In the genomic region with DNA sequence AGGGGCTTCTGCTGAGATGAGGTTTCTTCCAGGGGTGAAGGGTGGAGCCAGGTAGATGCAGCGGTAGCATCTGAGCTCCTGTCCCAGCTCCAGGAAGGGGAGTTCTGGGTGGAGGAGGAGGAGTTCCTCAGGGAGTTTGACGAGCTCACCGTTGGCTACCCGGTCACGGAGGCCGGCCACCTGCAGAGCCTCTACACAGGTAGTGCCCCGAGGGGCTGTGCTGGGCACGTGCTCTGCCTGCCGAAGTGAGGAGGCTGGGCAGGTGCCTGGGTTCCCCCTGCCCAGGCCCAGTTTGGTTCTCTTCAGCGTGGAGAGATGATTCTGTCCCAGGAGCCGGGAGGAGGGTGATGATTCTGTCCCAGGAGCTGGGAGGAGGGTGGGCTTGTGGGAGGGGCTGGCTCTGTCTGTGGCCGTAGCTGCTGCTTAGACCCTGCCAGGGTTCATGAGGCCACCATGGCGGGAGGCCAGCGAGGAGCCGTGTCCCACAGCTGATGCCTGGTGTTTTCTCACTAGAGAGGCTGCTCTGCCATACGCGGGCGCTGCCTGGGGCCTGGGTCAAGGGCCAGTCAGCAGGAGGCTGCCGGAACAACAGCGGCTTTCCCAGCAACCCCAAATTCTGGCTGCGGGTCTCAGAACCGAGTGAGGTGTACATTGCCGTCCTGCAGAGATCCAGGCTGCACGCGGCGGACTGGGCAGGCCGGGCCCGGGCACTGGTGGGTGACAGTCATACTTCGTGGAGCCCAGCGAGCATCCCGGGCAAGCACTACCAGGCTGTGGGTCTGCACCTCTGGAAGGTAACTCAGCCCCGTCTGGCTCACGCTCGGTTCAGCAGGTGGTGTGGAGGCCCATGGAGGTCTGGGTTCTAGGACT, we compare ENCODE assay signal across 15 cellular contexts. TPM values are rescaled to one million over a fixed set of nuclear protein-coding genes. Genes with fewer than 3 reads are reported as not detected.
A peak's percentile ranks its signal among the peaks of the same experiment; 100 is the strongest.
DNase-seq lines count a peak whose midpoint lies in the region; ATAC-seq, FAIRE-seq and TF ChIP-seq lines count a peak whose summit lies in the region.
"Had no signal": no experiment of that assay in that cellular context is flagged by ENCODE, and none has a peak within 500 bp of the region (broad histone marks: within the 10 kb centered on the region; RNA-seq: fewer than 3 reads in every experiment).

No MANE protein-coding gene starts in this region.

- peak in 2 of 3 donors; percentile 43 to 45 for DNase-seq in Peyer's patch
- DNase-seq in left cardiac atrium, result peak; percentile 20
- peak in 4 of 6 donors; percentile 9 to 70 (median 40) for DNase-seq in pancreas
- DNase-seq in hepatic stellate cell (ENCODE audit: low spot score), result no peak
- DNase-seq: activated gamma-delta T cell, MG63, NCI-H1436 treated with DMSO at 0.1 percent for 48 hours, T1000 had no signal

- H3K9ac ChIP-seq in BLaER1, result no peak overlapping the region
- H3K9ac ChIP-seq: SK-N-SH had no signal

- no peak for FAIRE-seq in pancreas (lab: Jason Lieb, UNC)

- peaks cover 93% of the 10 kb centered on the region for H4K20me1 ChIP-seq in BLaER1

- H3K27me3 ChIP-seq in BLaER1, result no peaks in the 10 kb centered on the region
- no peaks in the 10 kb centered on the region for H3K27me3 ChIP-seq in Peyer's patch
- H3K27me3 ChIP-seq in pancreas, result no peaks in the 10 kb centered on the region
- H3K27me3 ChIP-seq: MG63 had no signal

- H3K4me2 ChIP-seq in BLaER1, result peak overlapping the region; percentile 63; the same call in 1 of the 2 replicates
- H3K4me2 ChIP-seq: SK-N-SH had no signal

- no peak for TF ChIP-seq CTCF in Peyer's patch (IDR thresholded peaks at IDR 0.05)
- TF ChIP-seq CTCF in pancreas (IDR thresholded peaks at IDR 0.05), result no peak

- no peaks in the 10 kb centered on the region for H3K9me3 ChIP-seq in BLaER1
- H3K9me3 ChIP-seq in Peyer's patch, result no peaks in the 10 kb centered on the region
- no peaks in the 10 kb centered on the region for H3K9me3 ChIP-seq in pancreas
- H3K9me3 ChIP-seq: MG63, prostate gland, SK-N-SH had no signal

- no peak for TF ChIP-seq POLR2A in Peyer's patch (IDR thresholded peaks at IDR 0.05)

- H3K4me3 ChIP-seq in BLaER1 (no peak overlapping the region), Peyer's patch (no peak overlapping the region), pancreas (no peak overlapping the region)
- H3K4me3 ChIP-seq: MG63, prostate gland had no signal

- 92 to 93% methylated on average over 34 of the region's 34 CpGs for WGBS in pancreas, 2 donors

- H3K27ac ChIP-seq in BLaER1 (0 out of 2 replicates have a peak overlapping the region, but pooled peaks have one; percentile 2), Peyer's patch (no peak overlapping the region), pancreas (no peak overlapping the region)

- intact Hi-C loops in left cardiac atrium (cut with DNase I), result no loop called here
- intact Hi-C loops in pancreas (cut with DNase I), result no loop called here

- ATAC-seq in left cardiac atrium, result no peak
- ATAC-seq in pancreas, result no peak
- ATAC-seq in HG03378 (IDR thresholded peaks at IDR 0.05; ENCODE audit: unreplicated experiment), result no peak
- ATAC-seq in GM18858 (IDR thresholded peaks at IDR 0.05; ENCODE audit: unreplicated experiment), result no peak
- no peak for ATAC-seq in GM21423 (IDR thresholded peaks at IDR 0.05; ENCODE audit: unreplicated experiment)

- H3K36me3 ChIP-seq in BLaER1 (peaks cover 100% of the 10 kb centered on the region), Peyer's patch (peaks cover 0 to 75% (median 0%) of the 10 kb centered on the region in 3 donors), pancreas (peaks cover 0 to 13% (median 0%) of the 10 kb centered on the region in 3 donors)
- H3K36me3 ChIP-seq: MG63, prostate gland had no signal

- H3K4me1 ChIP-seq in BLaER1 (peaks cover 27% of the 10 kb centered on the region), Peyer's patch (no peaks in the 10 kb centered on the region), pancreas (no peaks in the 10 kb centered on the region)

RNA-seq across cellular contexts. Expression of gene CAPN10, which starts 8.2 kb away (rescaled TPM):
- total RNA-seq in Peyer's patch (10 to 100 TPM; 48.3 to 96.4 (median 78.9) TPM), left cardiac atrium (10 to 100 TPM; 17.9 to 26.6 TPM), pancreas (10 to 100 TPM in 3 of 6 donors, 1 to 10 TPM in 3; 8.6 to 19.0 (median 10.9) TPM)
- polyA plus RNA-seq in pancreas, result 10 to 100 TPM; 47.0 to 49.3 TPM

RNA-seq across cellular contexts. Expression of gene RNPEPL1, which starts 26.5 kb away (rescaled TPM):
- 100 to 1,000 TPM in 3 of 4 donors, 10 to 100 TPM in 1; 85.0 to 175 (median 154) TPM for total RNA-seq in Peyer's patch
- 10 to 100 TPM; 47.3 to 67.6 TPM for total RNA-seq in left cardiac atrium
- total RNA-seq in pancreas, result 10 to 100 TPM; 37.1 to 48.5 (median 39.6) TPM
- 100 to 1,000 TPM in 1 of 2 donors, 10 to 100 TPM in 1; 80.3 to 195 TPM for polyA plus RNA-seq in pancreas

RNA-seq across cellular contexts. Expression of gene GPR35, which starts 30.5 kb away (rescaled TPM):
- total RNA-seq in Peyer's patch (100 to 1,000 TPM in 3 of 4 donors, 10 to 100 TPM in 1; 61.1 to 341 (median 261) TPM), left cardiac atrium (1 to 10 TPM; 1.1 to 1.3 TPM), pancreas (1 to 10 TPM in 2 of 6 donors, under 1 TPM in 4; 0.35 to 1.4 (median 0.84) TPM)
- polyA plus RNA-seq in pancreas, result 1 to 10 TPM; 4.1 to 4.6 TPM
- polyA plus RNA-seq: fibroblast of lung had no signal

RNA-seq across cellular contexts. Expression of gene DUSP28, which starts 34.6 kb away (rescaled TPM):
- total RNA-seq in Peyer's patch (10 to 100 TPM in 1 of 4 donors, 1 to 10 TPM in 3; 4.2 to 10.1 (median 7.1) TPM), left cardiac atrium (1 to 10 TPM; 8.1 to 8.2 TPM), pancreas (1 to 10 TPM; 1.6 to 3.5 (median 2.4) TPM)
- 1 to 10 TPM; 2.6 to 5.0 TPM for polyA plus RNA-seq in pancreas

RNA-seq across cellular contexts. Expression of gene ANKMY1, which starts 37.0 kb away (rescaled TPM):
- total RNA-seq in Peyer's patch (10 to 100 TPM; 27.8 to 89.1 (median 40.1) TPM), left cardiac atrium (1 to 10 TPM; 4.9 to 8.1 TPM), pancreas (10 to 100 TPM in 4 of 6 donors, 1 to 10 TPM in 2; 6.9 to 11.8 (median 10.3) TPM)
- 10 to 100 TPM; 11.3 to 20.1 TPM for polyA plus RNA-seq in pancreas

Comparison
In these comparisons a context has a peak if more than half of its experiments do, and no peak if none do; other contexts are left out.
1. RNA of gene GPR35, which starts 30.5 kb away (total RNA-seq): 61.1 to 341 TPM in Peyer's patch; 1.1 to 1.3 TPM in left cardiac atrium and 0.35 to 1.4 TPM in pancreas; every median in the first group is over 10 times any median in the second.